9 cellular contexts compared by ENCODE assay signal in genomic region chr5:64229163-64229774, GRCh38.
DNase-seq lines count a peak whose midpoint lies in the region; ATAC-seq, FAIRE-seq and TF ChIP-seq lines count a peak whose summit lies in the region.
"Had no signal": no experiment of that assay in that cellular context is flagged by ENCODE, and none has a peak within 500 bp of the region (broad histone marks: within the 10 kb centered on the region; RNA-seq: fewer than 3 reads in every experiment).

No MANE protein-coding gene starts in this region.

- H3K79me2 ChIP-seq in hepatocyte, result no peaks in the 10 kb centered on the region

- no peak overlapping the region for H3K4me3 Mint-ChIP-seq in activated T-cell treated with anti-CD3 and anti-CD28 coated beads, Interleukin-2, amount 50 U/mL, for 72 hours

- H3K27ac ChIP-seq in hepatocyte, result no peak overlapping the region
- H3K27ac ChIP-seq in upper lobe of left lung, result no peak overlapping the region
- H3K27ac ChIP-seq: neutrophil had no signal

- no peaks in the 10 kb centered on the region for H3K9me2 ChIP-seq in hepatocyte (replicated peaks; ENCODE audit: insufficient read depth)

- peak in 1 of 2 donors; percentile 52 for ATAC-seq in upper lobe of left lung (ENCODE audit: low FRiP score in 2 of 2)
- no peak for ATAC-seq in activated T-cell treated with anti-CD3 and anti-CD28 coated beads, Interleukin-2, amount 50 U/mL, for 72 hours (replicated peaks in 1 of 2)

- no peak overlapping the region for H2AFZ ChIP-seq in hepatocyte

- H3K27me3 ChIP-seq in hepatocyte (no peaks in the 10 kb centered on the region), upper lobe of left lung (no peaks in the 10 kb centered on the region)
- H3K27me3 ChIP-seq: neutrophil had no signal

- no peak overlapping the region for H3K4me2 ChIP-seq in hepatocyte

- H3K4me3 ChIP-seq in hepatocyte (no peak overlapping the region), upper lobe of left lung (no peak overlapping the region)

- H3K27me3 Mint-ChIP-seq in activated T-cell treated with anti-CD3 and anti-CD28 coated beads, Interleukin-2, amount 50 U/mL, for 72 hours (ENCODE audit: low read depth), result no peaks in the 10 kb centered on the region

- peak; percentile 91 for FAIRE-seq in TTC549 (lab: Jason Lieb, UNC)

- no peaks in the 10 kb centered on the region for H3K4me1 Mint-ChIP-seq in activated T-cell treated with anti-CD3 and anti-CD28 coated beads, Interleukin-2, amount 50 U/mL, for 72 hours (ENCODE audit: low read depth)

- no peak for TF ChIP-seq POLR2A in upper lobe of left lung (IDR thresholded peaks at IDR 0.05)

- 4% methylated on average over 4 of the region's 4 CpGs for WGBS in hepatocyte (ENCODE audit: low lambda C conversion rate, missing lambda C conversion rate)
- WGBS in upper lobe of left lung, 2 donors, result 8% methylated on average over 4 of the region's 4 CpGs

- H3K36me3 Mint-ChIP-seq in activated T-cell treated with anti-CD3 and anti-CD28 coated beads, Interleukin-2, amount 50 U/mL, for 72 hours (ENCODE audit: insufficient read depth in 2 of 2), result no peaks in the 10 kb centered on the region

- H3K4me1 ChIP-seq in hepatocyte (ENCODE audit: insufficient read depth), result no peaks in the 10 kb centered on the region
- no peaks in the 10 kb centered on the region for H3K4me1 ChIP-seq in upper lobe of left lung

- no peaks in the 10 kb centered on the region for H3K9me3 ChIP-seq in hepatocyte (ENCODE audit: low read depth)
- H3K9me3 ChIP-seq in upper lobe of left lung, result peaks cover 0 to 11% (median 0%) of the 10 kb centered on the region in 4 donors
- H3K9me3 ChIP-seq: neutrophil had no signal

- peak; percentile 27 for TF ChIP-seq CTCF in GM20000 (IDR thresholded peaks at IDR 0.05; ENCODE audit: extremely low read depth, missing control alignments)
- peak; percentile 73 for TF ChIP-seq CTCF in hepatocyte (IDR thresholded peaks at IDR 0.05; ENCODE audit: poor library complexity)
- peak in 5 of 6 experiments; percentile 32 to 50 (median 39) for TF ChIP-seq CTCF in upper lobe of left lung (IDR thresholded peaks at IDR 0.05)

- H3K36me3 ChIP-seq in hepatocyte (replicated peaks; ENCODE audit: insufficient read depth, low read depth) (no peaks in the 10 kb centered on the region), upper lobe of left lung (no peaks in the 10 kb centered on the region)
- H3K36me3 ChIP-seq: neutrophil had no signal

- H4K20me1 ChIP-seq in hepatocyte (ENCODE audit: insufficient read depth, poor library complexity, severe bottlenecking), result no peaks in the 10 kb centered on the region

- no peak overlapping the region for H3K27ac Mint-ChIP-seq in activated T-cell treated with anti-CD3 and anti-CD28 coated beads, Interleukin-2, amount 50 U/mL, for 72 hours

- no peaks in the 10 kb centered on the region for H3K9me3 Mint-ChIP-seq in activated T-cell treated with anti-CD3 and anti-CD28 coated beads, Interleukin-2, amount 50 U/mL, for 72 hours

- TF ChIP-seq EP300 in upper lobe of left lung (IDR thresholded peaks at IDR 0.05), result no peak

- DNase-seq in DMS114 treated with DMSO at 0.1 percent for 48 hours (lab: John Stamatoyannopoulos, UW; ENCODE audit: unreplicated experiment), result peak; percentile 33
- peak; percentile 69 for DNase-seq in GM20000 (ENCODE audit: low spot score)
- DNase-seq in Kasumi-1 (lab: John Stamatoyannopoulos, UW), result peak; percentile 80 to 81
- peak; percentile 60 for DNase-seq in hepatocyte (ENCODE audit: low spot score)
- no peak for DNase-seq in upper lobe of left lung
- DNase-seq in activated T-cell treated with anti-CD3 and anti-CD28 coated beads, Interleukin-2, amount 50 U/mL, for 72 hours, result no peak
- DNase-seq in occipital lobe (lab: John Stamatoyannopoulos, UW), result no peak

Comparison
In these comparisons a context has a peak if more than half of its experiments do, and no peak if none do; other contexts are left out.
1. DNase-seq: peak in DMS114 treated with DMSO at 0.1 percent for 48 hours (single experiment), GM20000 (single experiment), Kasumi-1 (2 of 2) and hepatocyte (single experiment); none in upper lobe of left lung (0 of 2), activated T-cell treated with anti-CD3 and anti-CD28 coated beads, Interleukin-2, amount 50 U/mL, for 72 hours (0 of 2) and occipital lobe (single experiment).
2. Peak in every context shown above with its lines, with median percentiles within 50 percentile points of each other: CTCF ChIP-seq.